In the genomic region with DNA sequence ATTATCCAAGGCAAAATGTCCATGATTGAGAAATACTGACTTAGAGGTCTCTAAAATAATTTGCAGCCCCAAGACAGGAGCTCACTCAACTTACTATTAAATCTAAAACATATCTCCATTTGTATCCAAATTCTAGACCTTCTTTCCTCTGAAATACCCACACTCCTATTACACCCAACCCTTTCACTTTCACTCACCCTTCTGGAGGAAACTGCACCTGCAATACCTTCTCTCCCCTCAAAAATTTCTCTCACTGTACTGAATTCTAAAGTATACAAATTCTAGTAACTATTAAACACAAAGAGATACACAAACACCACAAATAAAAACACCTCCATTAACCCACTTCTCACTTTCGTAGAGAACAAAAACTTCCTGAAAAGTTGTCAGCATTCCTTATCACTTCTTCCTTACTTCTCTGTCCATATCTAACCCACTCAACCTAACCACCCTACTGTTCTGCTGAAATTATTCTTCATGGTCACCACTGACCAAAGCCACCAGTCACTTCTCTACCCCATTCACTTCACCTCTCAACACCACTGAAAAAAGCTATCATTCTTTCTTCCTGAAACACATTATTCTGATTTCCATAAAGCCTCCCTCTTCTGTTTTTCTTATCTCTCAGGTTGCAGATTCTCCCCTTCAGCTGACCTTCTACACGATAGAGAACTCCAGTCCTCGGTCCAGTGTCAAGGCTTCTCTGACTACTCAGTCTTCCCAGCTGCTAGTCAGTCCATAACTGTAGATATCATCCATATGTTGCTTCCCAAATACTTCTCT, we compare ENCODE assay signal across 10 cellular contexts. TPM values are rescaled to one million over a fixed set of nuclear protein-coding genes. Genes with fewer than 3 reads are reported as not detected.
A peak's percentile ranks its signal among the peaks of the same experiment; 100 is the strongest.
DNase-seq lines count a peak whose midpoint lies in the region; ATAC-seq and TF ChIP-seq lines count a peak whose summit lies in the region.
"Had no signal": no experiment of that assay in that cellular context is flagged by ENCODE, and none has a peak within 500 bp of the region (broad histone marks: within the 10 kb centered on the region; RNA-seq: fewer than 3 reads in every experiment).

No MANE protein-coding gene starts in this region.

- peaks cover 17% of the 10 kb centered on the region for H3K4me1 Mint-ChIP-seq in activated naive CD4-positive, alpha-beta T cell treated with anti-CD3 and anti-CD28 coated beads, Interleukin-2, amount 10 ng/mL, durations not matched to agents 7 days and 5 days
- H3K4me1 Mint-ChIP-seq in stimulated activated naive CD8-positive, alpha-beta T cell treated with anti-CD3 and anti-CD28 coated beads, Interleukin-15, Interleukin-2, amounts not matched to agents 100 ng/mL and 50 ng/mL, for 24 hours (ENCODE audit: low read depth) = peaks cover 50% of the 10 kb centered on the region

- WGBS in psoas muscle, 3 donors = 54 to 62% (median 59%) methylated on average over 3 of the region's 3 CpGs

- H3K9me3 Mint-ChIP-seq in activated naive CD4-positive, alpha-beta T cell treated with anti-CD3 and anti-CD28 coated beads, Interleukin-2, amount 10 ng/mL, durations not matched to agents 7 days and 5 days = no peaks in the 10 kb centered on the region
- H3K9me3 Mint-ChIP-seq in stimulated activated naive CD8-positive, alpha-beta T cell treated with anti-CD3 and anti-CD28 coated beads, Interleukin-15, Interleukin-2, amounts not matched to agents 100 ng/mL and 50 ng/mL, for 24 hours = no peaks in the 10 kb centered on the region

- H3K9me3 ChIP-seq in psoas muscle = no peaks in the 10 kb centered on the region
- H3K9me3 ChIP-seq: testis had no signal

- no peak overlapping the region for H3K4me3 ChIP-seq in psoas muscle
- H3K4me3 ChIP-seq: testis had no signal

- H3K27ac Mint-ChIP-seq in activated naive CD4-positive, alpha-beta T cell treated with anti-CD3 and anti-CD28 coated beads, Interleukin-2, amount 10 ng/mL, durations not matched to agents 7 days and 5 days = peak overlapping the region; percentile 26
- H3K27ac Mint-ChIP-seq in stimulated activated naive CD8-positive, alpha-beta T cell treated with anti-CD3 and anti-CD28 coated beads, Interleukin-15, Interleukin-2, amounts not matched to agents 100 ng/mL and 50 ng/mL, for 24 hours = peak overlapping the region; percentile 42

- no peak for TF ChIP-seq CTCF in psoas muscle (IDR thresholded peaks at IDR 0.05)

- H3K27ac ChIP-seq in psoas muscle = no peak overlapping the region
- H3K27ac ChIP-seq: testis had no signal

- in situ Hi-C loops in G401 (cut with HindIII; ENCODE audit: low sequenced_read_pairs) = no loop called here

- H3K36me3 Mint-ChIP-seq in activated naive CD4-positive, alpha-beta T cell treated with anti-CD3 and anti-CD28 coated beads, Interleukin-2, amount 10 ng/mL, durations not matched to agents 7 days and 5 days = peaks cover 37% of the 10 kb centered on the region
- peaks cover 31% of the 10 kb centered on the region for H3K36me3 Mint-ChIP-seq in stimulated activated naive CD8-positive, alpha-beta T cell treated with anti-CD3 and anti-CD28 coated beads, Interleukin-15, Interleukin-2, amounts not matched to agents 100 ng/mL and 50 ng/mL, for 24 hours (ENCODE audit: low read depth)

- ATAC-seq in HG02798 (IDR thresholded peaks at IDR 0.05; ENCODE audit: poor library complexity, unreplicated experiment) (peak; percentile 81), left cardiac atrium (no peak), psoas muscle (no peak)

- no peaks in the 10 kb centered on the region for H3K27me3 ChIP-seq in psoas muscle (ENCODE audit: insufficient read depth in 3 of 3, low read length in 2 of 3)
- H3K27me3 ChIP-seq: testis had no signal

- DNase-seq in activated naive CD4-positive, alpha-beta T cell treated with anti-CD3 and anti-CD28 coated beads, Interleukin-2, amount 10 ng/mL, durations not matched to agents 7 days and 5 days = no peak
- no peak for DNase-seq in activated naive CD4-positive, alpha-beta T cell treated with Interleukin-2 at 50 U/mL for 16 hours
- DNase-seq in NAMALWA (ENCODE audit: low spot score) = peak; percentile 37
- no peak for DNase-seq in G401 (ENCODE audit: low spot score)
- DNase-seq in left cardiac atrium = no peak
- DNase-seq in psoas muscle = no peak
- DNase-seq: foreskin fibroblast, testis had no signal

- H3K27me3 Mint-ChIP-seq in activated naive CD4-positive, alpha-beta T cell treated with anti-CD3 and anti-CD28 coated beads, Interleukin-2, amount 10 ng/mL, durations not matched to agents 7 days and 5 days = no peaks in the 10 kb centered on the region
- H3K27me3 Mint-ChIP-seq in stimulated activated naive CD8-positive, alpha-beta T cell treated with anti-CD3 and anti-CD28 coated beads, Interleukin-15, Interleukin-2, amounts not matched to agents 100 ng/mL and 50 ng/mL, for 24 hours = no peaks in the 10 kb centered on the region

- H3K4me1 ChIP-seq in psoas muscle = peaks cover 24% of the 10 kb centered on the region

- no peak overlapping the region for H3K4me3 Mint-ChIP-seq in activated naive CD4-positive, alpha-beta T cell treated with anti-CD3 and anti-CD28 coated beads, Interleukin-2, amount 10 ng/mL, durations not matched to agents 7 days and 5 days
- peak overlapping the region; percentile 11 for H3K4me3 Mint-ChIP-seq in stimulated activated naive CD8-positive, alpha-beta T cell treated with anti-CD3 and anti-CD28 coated beads, Interleukin-15, Interleukin-2, amounts not matched to agents 100 ng/mL and 50 ng/mL, for 24 hours

- CTCF ChIA-PET in activated naive CD4-positive, alpha-beta T cell treated with anti-CD3 and anti-CD28 coated beads, Interleukin-2, amount 10 ng/mL, durations not matched to agents 7 days and 5 days (lab: Charles Lee) = interaction anchor here (0.8 to 1.4 kb wide), 2 partner anchors 10 to 32 kb away, joined by 3 read pairs; no protein-coding TSS in a partner anchor

- intact Hi-C loops in left cardiac atrium (cut with DNase I) = no loop called here
- intact Hi-C loops in psoas muscle (cut with DNase I) = no loop called here

- H3K36me3 ChIP-seq in psoas muscle (ENCODE audit: insufficient read depth in 1 of 2, low read depth in 1 of 2) = peaks cover 1 to 16% of the 10 kb centered on the region in 2 donors

RNA-seq across cellular contexts. Expression of a gene that starts 12.0 kb away (rescaled TPM):
- 12.0 and 19.5 TPM in 2 replicates for total RNA-seq in G401 (2014; rRNA removed; shearing (Covaris generic))
- total RNA-seq in left cardiac atrium (10 to 100 TPM; 38.6 to 46.2 TPM), psoas muscle (10 to 100 TPM; 22.9 to 37.0 (median 27.3) TPM)
- polyA plus RNA-seq in psoas muscle = 10 to 100 TPM; 19.7 to 30.6 (median 25.5) TPM
